In genomic region chr6:100228437-100229424, GRCh38 we compare ENCODE assay signal across 8 cellular contexts.
DNase-seq lines count a peak whose midpoint lies in the region; ATAC-seq and TF ChIP-seq lines count a peak whose summit lies in the region.

No MANE protein-coding gene starts in this region.

- no peaks in the 10 kb centered on the region for H3K36me3 ChIP-seq in Panc1 (ENCODE audit: control insufficient read depth, insufficient read depth, low read length)
- H3K36me3 ChIP-seq in osteoblast (ENCODE audit: insufficient read depth, low read length), result no peaks in the 10 kb centered on the region
- H3K36me3 ChIP-seq in urinary bladder (ENCODE audit: insufficient read depth), result no peaks in the 10 kb centered on the region

- H3K4me3 ChIP-seq in Panc1 (ENCODE audit: low read depth in 2 of 2, low read length in 2 of 2) (peak overlapping the region; percentile 50 to 73), osteoblast (ENCODE audit: insufficient read depth, low read length) (peak overlapping the region; percentile 72), urinary bladder (ENCODE audit: low read depth, low read length) (peak overlapping the region; percentile 35)

- H3K27me3 Mint-ChIP-seq in glutamatergic neuron (ENCODE audit: unreplicated experiment), result peaks cover 3% of the 10 kb centered on the region

- peaks cover 10% of the 10 kb centered on the region for H3K9me3 Mint-ChIP-seq in glutamatergic neuron (ENCODE audit: unreplicated experiment)

- no peaks in the 10 kb centered on the region for H3K79me2 ChIP-seq in osteoblast (ENCODE audit: insufficient read depth, low read length)

- H3K36me3 Mint-ChIP-seq in glutamatergic neuron (ENCODE audit: unreplicated experiment), result no peaks in the 10 kb centered on the region

- no TSS peak for BruUV-seq in Panc1 (replicated peaks; lab: Mats Ljungman, UMichigan)

- peak overlapping the region; percentile 97 for H2AFZ ChIP-seq in osteoblast (ENCODE audit: low read length)

- H3K4me3 Mint-ChIP-seq in glutamatergic neuron (ENCODE audit: unreplicated experiment), result peak overlapping the region; percentile 86

- H3K4me1 Mint-ChIP-seq in glutamatergic neuron (ENCODE audit: low read depth, unreplicated experiment), result peaks cover 23% of the 10 kb centered on the region

- H3K4me1 ChIP-seq in Panc1 (ENCODE audit: control insufficient read depth, insufficient read depth, low read length) (no peaks in the 10 kb centered on the region; the same call in none of the 2 replicates), osteoblast (ENCODE audit: insufficient read depth, low read length) (peaks cover 14% of the 10 kb centered on the region), urinary bladder (ENCODE audit: insufficient read depth) (no peaks in the 10 kb centered on the region)

- peak overlapping the region; percentile 88 for H3K4me2 ChIP-seq in osteoblast (ENCODE audit: insufficient read depth, low read length)

- 5% methylated on average over 38 of the region's 38 CpGs for WGBS in urinary bladder

- peak; percentile 98 for ATAC-seq in GM19468 (IDR thresholded peaks at IDR 0.05; ENCODE audit: extremely low read depth, unreplicated experiment)
- peak; percentile 100 for ATAC-seq in Panc1

- H4K20me1 ChIP-seq in osteoblast (ENCODE audit: insufficient read depth, low read length), result no peaks in the 10 kb centered on the region

- H3K27ac ChIP-seq in Panc1 (ENCODE audit: low read length), result peak overlapping the region; percentile 74; the same call in 1 of the 2 replicates
- peak overlapping the region; percentile 74 for H3K27ac ChIP-seq in osteoblast (ENCODE audit: low read depth, low read length)
- H3K27ac ChIP-seq in urinary bladder (ENCODE audit: low read depth), result no peak overlapping the region

- in situ Hi-C loops in Panc1 (cut with HindIII; ENCODE audit: low pct_unique_long_range_greater_than_20kb, low sequenced_read_pairs), result no loop called here

- DNase-seq in D341Med (ENCODE audit: low spot score) (peak; percentile 30), HK-2 (ENCODE audit: unreplicated experiment) (peak; percentile 86), Panc1 (ENCODE audit: low read depth, low spot score) (peak; percentile 51), glutamatergic neuron (peak; percentile 90), osteoblast (ENCODE audit: insufficient read length, low spot score, missing footprints) (peak; percentile 83)
- DNase-seq in activated naive CD4-positive, alpha-beta T cell treated with Interleukin-2 at 50 U/mL for 16 hours, result peak; percentile 50

- H3K27ac Mint-ChIP-seq in glutamatergic neuron (ENCODE audit: unreplicated experiment), result peak overlapping the region; percentile 98

- TF ChIP-seq CTCF in Panc1 (IDR thresholded peaks at IDR 0.05), result 0 out of 2 replicates have a peak, but pooled peaks have one; percentile 8
- TF ChIP-seq CTCF in glutamatergic neuron (IDR thresholded peaks at IDR 0.05; ENCODE audit: partially characterized antibody, unreplicated experiment), result peak; percentile 32
- TF ChIP-seq CTCF in osteoblast (IDR thresholded peaks at IDR 0.05; ENCODE audit: extremely low read depth, low read depth, low read length), result peak; percentile 33

- CTCF ChIA-PET in Panc1 (lab: Charles Lee), result interaction anchor here (0.7 kb wide), 1 partner anchor 9 kb away, joined by 4 read pairs; no protein-coding TSS in a partner anchor

- intact Hi-C loops in Panc1 (cut with micrococcal nuclease; ENCODE audit: unreplicated experiment), result no loop called here

- POLR2A ChIA-PET in Panc1 (lab: Charles Lee), result interaction anchor here (0.6 kb wide), 1 partner anchor 25 kb away, joined by 3 read pairs; no protein-coding TSS in a partner anchor

- H3K27me3 ChIP-seq in Panc1 (ENCODE audit: control insufficient read depth, insufficient read depth, low read length) (no peaks in the 10 kb centered on the region), osteoblast (ENCODE audit: insufficient read depth, low read length) (no peaks in the 10 kb centered on the region)

- H3K9me3 ChIP-seq in Panc1 (ENCODE audit: control insufficient read depth, insufficient read depth, low read depth, low read length) (no peaks in the 10 kb centered on the region), osteoblast (ENCODE audit: low read depth, low read length) (no peaks in the 10 kb centered on the region)

Comparison
In these comparisons a context has a peak if more than half of its experiments do, and no peak if none do; other contexts are left out.
1. DNase-seq: peak in every context shown above with its lines; median percentile 90 in glutamatergic neuron; 86 in HK-2; 83 in osteoblast; 51 in Panc1; 50 in activated naive CD4-positive, alpha-beta T cell treated with Interleukin-2 at 50 U/mL for 16 hours; 30 in D341Med.